Comparison of ENCODE assay signal across 3 cellular contexts in the genomic region with DNA sequence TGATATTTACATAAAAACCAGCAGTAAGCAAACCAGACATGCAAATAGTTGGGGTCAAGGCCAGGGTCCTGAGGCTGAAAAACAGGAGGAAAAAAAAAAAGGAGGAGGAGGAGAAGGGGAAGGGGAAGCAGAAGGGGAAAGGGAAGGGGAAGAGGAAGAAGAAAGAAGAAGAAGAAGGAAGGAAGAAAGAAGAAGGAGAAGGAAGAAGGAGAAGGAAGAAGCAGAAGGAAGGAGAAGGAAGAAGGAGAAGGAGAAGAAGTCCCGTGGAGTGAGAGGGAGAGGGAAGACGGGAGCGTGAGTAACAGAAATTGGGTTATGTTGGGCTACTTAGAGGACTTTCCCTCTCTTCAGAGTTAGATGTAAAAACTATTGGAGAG.
TF ChIP-seq lines count a peak whose summit lies in the region.

No MANE protein-coding gene starts in this region.

TF ChIP-seq in HepG2, 621 proteins besides CTCF, POLR2A, EP300 and RAD21:
- TF ChIP-seq, protein P1, sequence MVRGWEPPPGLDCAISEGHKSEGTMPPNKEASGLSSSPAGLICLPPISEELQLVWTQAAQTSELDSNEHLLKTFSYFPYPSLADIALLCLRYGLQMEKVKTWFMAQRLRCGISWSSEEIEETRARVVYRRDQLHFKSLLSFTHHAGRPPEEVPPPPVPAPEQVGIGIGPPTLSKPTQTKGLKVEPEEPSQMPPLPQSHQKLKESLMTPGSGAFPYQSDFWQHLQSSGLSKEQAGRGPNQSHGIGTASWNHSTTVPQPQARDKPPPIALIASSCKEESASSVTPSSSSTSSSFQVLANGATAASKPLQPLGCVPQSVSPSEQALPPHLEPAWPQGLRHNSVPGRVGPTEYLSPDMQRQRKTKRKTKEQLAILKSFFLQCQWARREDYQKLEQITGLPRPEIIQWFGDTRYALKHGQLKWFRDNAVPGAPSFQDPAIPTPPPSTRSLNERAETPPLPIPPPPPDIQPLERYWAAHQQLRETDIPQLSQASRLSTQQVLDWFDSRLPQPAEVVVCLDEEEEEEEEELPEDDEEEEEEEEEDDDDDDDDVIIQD (CRISPR knock-in tag; IDR thresholded peaks at IDR 0.05; ENCODE audit: low read depth), result no peak
- TF ChIP-seq ARHGAP35 (CRISPR knock-in tag; IDR thresholded peaks at IDR 0.05; ENCODE audit: borderline replicate concordance), result no peak
- TF ChIP-seq RARA (CRISPR knock-in tag; IDR thresholded peaks at IDR 0.05), result 0 out of 2 replicates have a peak, but pooled peaks have one; percentile 24
- no peak for TF ChIP-seq DR1 (CRISPR knock-in tag; IDR thresholded peaks at IDR 0.05)
TF ChIP-seq in HepG2: peak in this region for 1.

TF ChIP-seq in HEK293, 187 proteins besides CTCF, POLR2A, EP300 and RAD21:
- TF ChIP-seq ZNF707 (tag by site-specific recombination; IDR thresholded peaks at IDR 0.05) (no peak), ZNF843 (tag by site-specific recombination; IDR thresholded peaks at IDR 0.05) (no peak), ZSCAN23 (tag by site-specific recombination; IDR thresholded peaks at IDR 0.05) (no peak), PRDM1 (tag by site-specific recombination; IDR thresholded peaks at IDR 0.05) (peak; percentile 37; the same call in 1 of the 2 replicates)

TF ChIP-seq in WTC11, 78 proteins besides CTCF, POLR2A, EP300 and RAD21:
- TF ChIP-seq, protein P2, sequence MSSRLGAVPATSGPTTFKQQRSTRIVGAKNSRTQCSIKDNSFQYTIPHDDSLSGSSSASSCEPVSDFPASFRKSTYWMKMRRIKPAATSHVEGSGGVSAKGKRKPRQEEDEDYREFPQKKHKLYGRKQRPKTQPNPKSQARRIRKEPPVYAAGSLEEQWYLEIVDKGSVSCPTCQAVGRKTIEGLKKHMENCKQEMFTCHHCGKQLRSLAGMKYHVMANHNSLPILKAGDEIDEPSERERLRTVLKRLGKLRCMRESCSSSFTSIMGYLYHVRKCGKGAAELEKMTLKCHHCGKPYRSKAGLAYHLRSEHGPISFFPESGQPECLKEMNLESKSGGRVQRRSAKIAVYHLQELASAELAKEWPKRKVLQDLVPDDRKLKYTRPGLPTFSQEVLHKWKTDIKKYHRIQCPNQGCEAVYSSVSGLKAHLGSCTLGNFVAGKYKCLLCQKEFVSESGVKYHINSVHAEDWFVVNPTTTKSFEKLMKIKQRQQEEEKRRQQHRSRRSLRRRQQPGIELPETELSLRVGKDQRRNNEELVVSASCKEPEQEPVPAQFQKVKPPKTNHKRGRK (CRISPR knock-in tag; IDR thresholded peaks at IDR 0.05; ENCODE audit: borderline replicate concordance), result 0 out of 2 replicates have a peak, but pooled peaks have one; percentile 53
- TF ChIP-seq, protein P3, sequence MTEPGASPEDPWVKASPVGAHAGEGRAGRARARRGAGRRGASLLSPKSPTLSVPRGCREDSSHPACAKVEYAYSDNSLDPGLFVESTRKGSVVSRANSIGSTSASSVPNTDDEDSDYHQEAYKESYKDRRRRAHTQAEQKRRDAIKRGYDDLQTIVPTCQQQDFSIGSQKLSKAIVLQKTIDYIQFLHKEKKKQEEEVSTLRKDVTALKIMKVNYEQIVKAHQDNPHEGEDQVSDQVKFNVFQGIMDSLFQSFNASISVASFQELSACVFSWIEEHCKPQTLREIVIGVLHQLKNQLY (CRISPR knock-in tag; IDR thresholded peaks at IDR 0.05), result no peak
